In genomic region chr1:178093150-178093957, GRCh38 we compare ENCODE assay signal across 8 cellular contexts. TPM values are rescaled to one million over a fixed set of nuclear protein-coding genes. Genes with fewer than 3 reads are reported as not detected.
DNase-seq lines count a peak whose midpoint lies in the region; ATAC-seq and TF ChIP-seq lines count a peak whose summit lies in the region.

No MANE protein-coding gene starts in this region.

- H3K4me3 Mint-ChIP-seq in endothelial cell (ENCODE audit: unreplicated experiment): peak overlapping the region; percentile 96

- H3K4me1 Mint-ChIP-seq in endothelial cell (ENCODE audit: unreplicated experiment): peaks cover 45% of the 10 kb centered on the region

- peak overlapping the region; percentile 82 for H3K27ac Mint-ChIP-seq in endothelial cell (ENCODE audit: unreplicated experiment)

- peak; percentile 87 for ATAC-seq in GM18867 (IDR thresholded peaks at IDR 0.05; ENCODE audit: unreplicated experiment)
- ATAC-seq in HG03066 (IDR thresholded peaks at IDR 0.05; ENCODE audit: low read depth, unreplicated experiment): peak; percentile 86

- no peaks in the 10 kb centered on the region for H3K9me3 Mint-ChIP-seq in endothelial cell (ENCODE audit: unreplicated experiment)

- DNase-seq in AG08396 (ENCODE audit: low spot score): peak; percentile 95
- DNase-seq in NCI-H2171 (lab: John Stamatoyannopoulos, UW): peak; percentile 91
- DNase-seq in activated CD4-positive, CD25-positive, alpha-beta regulatory T cell treated with anti-CD3 and anti-CD28 coated beads, Interleukin-2, amount 50 U/mL, for 72 hours: peak; percentile 30
- peak; percentile 91 for DNase-seq in endothelial cell (ENCODE audit: low spot score)
- DNase-seq in lung microvascular endothelial cell (ENCODE audit: low read depth in 2 of 2): peak; percentile 97
- peak in 2 of 3 experiments; percentile 1 to 51 for DNase-seq in stimulated activated CD4-positive, alpha-beta T cell treated with anti-CD3 and anti-CD28 coated beads, TNF-alpha, amount 100 ng/mL, for 24 hours (ENCODE audit: low read depth in 3 of 3)

- H3K36me3 Mint-ChIP-seq in endothelial cell (ENCODE audit: low read depth, unreplicated experiment): peaks cover 3% of the 10 kb centered on the region

- peaks cover 3% of the 10 kb centered on the region for H3K27me3 Mint-ChIP-seq in endothelial cell (ENCODE audit: unreplicated experiment)

- TF ChIP-seq CTCF in endothelial cell (IDR thresholded peaks at IDR 0.05; ENCODE audit: unreplicated experiment): no peak

RNA-seq across cellular contexts. Expression of gene RASAL2, which starts 0.6 kb away (rescaled TPM):
- total RNA-seq in endothelial cell (ENCODE audit: unreplicated experiment): 82.1 TPM
- 11.8 and 13.1 TPM in 2 replicates for total RNA-seq in lung microvascular endothelial cell

Comparison
In these comparisons a context has a peak if more than half of its experiments do, and no peak if none do; other contexts are left out.
1. Peak in every context shown above with its lines: DNase-seq and ATAC-seq.
2. DNase-seq: peak in every context shown above with its lines; median percentile 97 in lung microvascular endothelial cell; 95 in AG08396; 91 in NCI-H2171; 91 in endothelial cell; 30 in activated CD4-positive, CD25-positive, alpha-beta regulatory T cell treated with anti-CD3 and anti-CD28 coated beads, Interleukin-2, amount 50 U/mL, for 72 hours; 26 in stimulated activated CD4-positive, alpha-beta T cell treated with anti-CD3 and anti-CD28 coated beads, TNF-alpha, amount 100 ng/mL, for 24 hours.